Comparison of ENCODE assay signal across 1 cellular context in genomic region chr10:79413196-79413595, GRCh38.
A peak's percentile ranks its signal among the peaks of the same experiment; 100 is the strongest.
TF ChIP-seq lines count a peak whose summit lies in the region.

No MANE protein-coding gene starts in this region.

TF ChIP-seq in GM12878, 131 proteins besides CTCF, POLR2A, EP300 and RAD21:
- TF ChIP-seq NR2F1 (conservative IDR thresholded peaks at IDR 0.05) (peak; percentile 65; the same call in 1 of the 2 replicates), POLR2AphosphoS5 (IDR thresholded peaks at IDR 0.05; ENCODE audit: low read length) (no peak), E2F8 (IDR thresholded peaks at IDR 0.05; ENCODE audit: low read depth, partially characterized antibody) (no peak), HDGF (IDR thresholded peaks at IDR 0.05) (no peak), IKZF1 (conservative IDR thresholded peaks at IDR 0.05) (peak; percentile 29; the same call in 1 of the 2 replicates), CBX5 (IDR thresholded peaks at IDR 0.05; ENCODE audit: low read depth) (no peak)
TF ChIP-seq in GM12878: peak in this region for 2.
